1 cellular context compared by ENCODE assay signal in the genomic region with DNA sequence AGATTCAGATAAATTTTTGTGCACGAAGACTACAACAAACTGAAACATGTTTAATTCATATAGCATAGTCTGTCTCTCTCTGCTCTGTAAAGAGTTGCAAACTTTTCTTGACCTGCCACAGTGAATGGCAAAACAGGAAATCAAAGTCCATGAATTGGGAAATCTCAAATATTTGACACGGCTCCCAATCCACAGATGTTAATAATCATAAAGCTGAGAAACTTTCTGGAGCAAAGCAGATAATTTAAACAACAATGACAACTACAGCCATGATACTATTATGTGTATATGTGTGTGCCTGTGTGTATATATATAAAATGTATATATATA.
TF ChIP-seq lines count a peak whose summit lies in the region.

No MANE protein-coding gene starts in this region.

TF ChIP-seq in K562, 482 proteins besides CTCF, POLR2A, EP300 and RAD21 (continued from another document):
- TF ChIP-seq, protein P1, sequence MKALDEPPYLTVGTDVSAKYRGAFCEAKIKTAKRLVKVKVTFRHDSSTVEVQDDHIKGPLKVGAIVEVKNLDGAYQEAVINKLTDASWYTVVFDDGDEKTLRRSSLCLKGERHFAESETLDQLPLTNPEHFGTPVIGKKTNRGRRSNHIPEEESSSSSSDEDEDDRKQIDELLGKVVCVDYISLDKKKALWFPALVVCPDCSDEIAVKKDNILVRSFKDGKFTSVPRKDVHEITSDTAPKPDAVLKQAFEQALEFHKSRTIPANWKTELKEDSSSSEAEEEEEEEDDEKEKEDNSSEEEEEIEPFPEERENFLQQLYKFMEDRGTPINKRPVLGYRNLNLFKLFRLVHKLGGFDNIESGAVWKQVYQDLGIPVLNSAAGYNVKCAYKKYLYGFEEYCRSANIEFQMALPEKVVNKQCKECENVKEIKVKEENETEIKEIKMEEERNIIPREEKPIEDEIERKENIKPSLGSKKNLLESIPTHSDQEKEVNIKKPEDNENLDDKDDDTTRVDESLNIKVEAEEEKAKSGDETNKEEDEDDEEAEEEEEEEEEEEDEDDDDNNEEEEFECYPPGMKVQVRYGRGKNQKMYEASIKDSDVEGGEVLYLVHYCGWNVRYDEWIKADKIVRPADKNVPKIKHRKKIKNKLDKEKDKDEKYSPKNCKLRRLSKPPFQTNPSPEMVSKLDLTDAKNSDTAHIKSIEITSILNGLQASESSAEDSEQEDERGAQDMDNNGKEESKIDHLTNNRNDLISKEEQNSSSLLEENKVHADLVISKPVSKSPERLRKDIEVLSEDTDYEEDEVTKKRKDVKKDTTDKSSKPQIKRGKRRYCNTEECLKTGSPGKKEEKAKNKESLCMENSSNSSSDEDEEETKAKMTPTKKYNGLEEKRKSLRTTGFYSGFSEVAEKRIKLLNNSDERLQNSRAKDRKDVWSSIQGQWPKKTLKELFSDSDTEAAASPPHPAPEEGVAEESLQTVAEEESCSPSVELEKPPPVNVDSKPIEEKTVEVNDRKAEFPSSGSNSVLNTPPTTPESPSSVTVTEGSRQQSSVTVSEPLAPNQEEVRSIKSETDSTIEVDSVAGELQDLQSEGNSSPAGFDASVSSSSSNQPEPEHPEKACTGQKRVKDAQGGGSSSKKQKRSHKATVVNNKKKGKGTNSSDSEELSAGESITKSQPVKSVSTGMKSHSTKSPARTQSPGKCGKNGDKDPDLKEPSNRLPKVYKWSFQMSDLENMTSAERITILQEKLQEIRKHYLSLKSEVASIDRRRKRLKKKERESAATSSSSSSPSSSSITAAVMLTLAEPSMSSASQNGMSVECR (CRISPR knock-in tag; IDR thresholded peaks at IDR 0.05), result no peak
- no peak for TF ChIP-seq PHF21A (IDR thresholded peaks at IDR 0.05; ENCODE audit: borderline replicate concordance, low read depth)
- TF ChIP-seq RBM39 (optimal IDR thresholded peaks at IDR 0.05; ENCODE audit: low read depth, low read length), result no peak
- no peak for TF ChIP-seq SIX5 (IDR thresholded peaks at IDR 0.05; ENCODE audit: borderline replicate concordance in 1 of 2, insufficient read depth in 1 of 2, low read depth in 1 of 2, low read length in 2 of 2)
- TF ChIP-seq, protein P2, sequence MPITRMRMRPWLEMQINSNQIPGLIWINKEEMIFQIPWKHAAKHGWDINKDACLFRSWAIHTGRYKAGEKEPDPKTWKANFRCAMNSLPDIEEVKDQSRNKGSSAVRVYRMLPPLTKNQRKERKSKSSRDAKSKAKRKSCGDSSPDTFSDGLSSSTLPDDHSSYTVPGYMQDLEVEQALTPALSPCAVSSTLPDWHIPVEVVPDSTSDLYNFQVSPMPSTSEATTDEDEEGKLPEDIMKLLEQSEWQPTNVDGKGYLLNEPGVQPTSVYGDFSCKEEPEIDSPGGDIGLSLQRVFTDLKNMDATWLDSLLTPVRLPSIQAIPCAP (CRISPR knock-in tag; IDR thresholded peaks at IDR 0.05; ENCODE audit: borderline replicate concordance), result no peak
- TF ChIP-seq, protein P3, sequence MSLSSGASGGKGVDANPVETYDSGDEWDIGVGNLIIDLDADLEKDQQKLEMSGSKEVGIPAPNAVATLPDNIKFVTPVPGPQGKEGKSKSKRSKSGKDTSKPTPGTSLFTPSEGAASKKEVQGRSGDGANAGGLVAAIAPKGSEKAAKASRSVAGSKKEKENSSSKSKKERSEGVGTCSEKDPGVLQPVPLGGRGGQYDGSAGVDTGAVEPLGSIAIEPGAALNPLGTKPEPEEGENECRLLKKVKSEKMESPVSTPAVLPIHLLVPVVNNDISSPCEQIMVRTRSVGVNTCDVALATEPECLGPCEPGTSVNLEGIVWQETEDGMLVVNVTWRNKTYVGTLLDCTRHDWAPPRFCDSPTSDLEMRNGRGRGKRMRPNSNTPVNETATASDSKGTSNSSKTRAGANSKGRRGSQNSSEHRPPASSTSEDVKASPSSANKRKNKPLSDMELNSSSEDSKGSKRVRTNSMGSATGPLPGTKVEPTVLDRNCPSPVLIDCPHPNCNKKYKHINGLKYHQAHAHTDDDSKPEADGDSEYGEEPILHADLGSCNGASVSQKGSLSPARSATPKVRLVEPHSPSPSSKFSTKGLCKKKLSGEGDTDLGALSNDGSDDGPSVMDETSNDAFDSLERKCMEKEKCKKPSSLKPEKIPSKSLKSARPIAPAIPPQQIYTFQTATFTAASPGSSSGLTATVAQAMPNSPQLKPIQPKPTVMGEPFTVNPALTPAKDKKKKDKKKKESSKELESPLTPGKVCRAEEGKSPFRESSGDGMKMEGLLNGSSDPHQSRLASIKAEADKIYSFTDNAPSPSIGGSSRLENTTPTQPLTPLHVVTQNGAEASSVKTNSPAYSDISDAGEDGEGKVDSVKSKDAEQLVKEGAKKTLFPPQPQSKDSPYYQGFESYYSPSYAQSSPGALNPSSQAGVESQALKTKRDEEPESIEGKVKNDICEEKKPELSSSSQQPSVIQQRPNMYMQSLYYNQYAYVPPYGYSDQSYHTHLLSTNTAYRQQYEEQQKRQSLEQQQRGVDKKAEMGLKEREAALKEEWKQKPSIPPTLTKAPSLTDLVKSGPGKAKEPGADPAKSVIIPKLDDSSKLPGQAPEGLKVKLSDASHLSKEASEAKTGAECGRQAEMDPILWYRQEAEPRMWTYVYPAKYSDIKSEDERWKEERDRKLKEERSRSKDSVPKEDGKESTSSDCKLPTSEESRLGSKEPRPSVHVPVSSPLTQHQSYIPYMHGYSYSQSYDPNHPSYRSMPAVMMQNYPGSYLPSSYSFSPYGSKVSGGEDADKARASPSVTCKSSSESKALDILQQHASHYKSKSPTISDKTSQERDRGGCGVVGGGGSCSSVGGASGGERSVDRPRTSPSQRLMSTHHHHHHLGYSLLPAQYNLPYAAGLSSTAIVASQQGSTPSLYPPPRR (CRISPR knock-in tag; IDR thresholded peaks at IDR 0.05; ENCODE audit: borderline replicate concordance), result no peak
- TF ChIP-seq, protein P4, sequence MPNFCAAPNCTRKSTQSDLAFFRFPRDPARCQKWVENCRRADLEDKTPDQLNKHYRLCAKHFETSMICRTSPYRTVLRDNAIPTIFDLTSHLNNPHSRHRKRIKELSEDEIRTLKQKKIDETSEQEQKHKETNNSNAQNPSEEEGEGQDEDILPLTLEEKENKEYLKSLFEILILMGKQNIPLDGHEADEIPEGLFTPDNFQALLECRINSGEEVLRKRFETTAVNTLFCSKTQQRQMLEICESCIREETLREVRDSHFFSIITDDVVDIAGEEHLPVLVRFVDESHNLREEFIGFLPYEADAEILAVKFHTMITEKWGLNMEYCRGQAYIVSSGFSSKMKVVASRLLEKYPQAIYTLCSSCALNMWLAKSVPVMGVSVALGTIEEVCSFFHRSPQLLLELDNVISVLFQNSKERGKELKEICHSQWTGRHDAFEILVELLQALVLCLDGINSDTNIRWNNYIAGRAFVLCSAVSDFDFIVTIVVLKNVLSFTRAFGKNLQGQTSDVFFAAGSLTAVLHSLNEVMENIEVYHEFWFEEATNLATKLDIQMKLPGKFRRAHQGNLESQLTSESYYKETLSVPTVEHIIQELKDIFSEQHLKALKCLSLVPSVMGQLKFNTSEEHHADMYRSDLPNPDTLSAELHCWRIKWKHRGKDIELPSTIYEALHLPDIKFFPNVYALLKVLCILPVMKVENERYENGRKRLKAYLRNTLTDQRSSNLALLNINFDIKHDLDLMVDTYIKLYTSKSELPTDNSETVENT (CRISPR knock-in tag; IDR thresholded peaks at IDR 0.05), result no peak
- TF ChIP-seq HNRNPK (IDR thresholded peaks at IDR 0.05; ENCODE audit: low read depth, low read length, poor library complexity, severe bottlenecking), result no peak
- TF ChIP-seq, protein P5, sequence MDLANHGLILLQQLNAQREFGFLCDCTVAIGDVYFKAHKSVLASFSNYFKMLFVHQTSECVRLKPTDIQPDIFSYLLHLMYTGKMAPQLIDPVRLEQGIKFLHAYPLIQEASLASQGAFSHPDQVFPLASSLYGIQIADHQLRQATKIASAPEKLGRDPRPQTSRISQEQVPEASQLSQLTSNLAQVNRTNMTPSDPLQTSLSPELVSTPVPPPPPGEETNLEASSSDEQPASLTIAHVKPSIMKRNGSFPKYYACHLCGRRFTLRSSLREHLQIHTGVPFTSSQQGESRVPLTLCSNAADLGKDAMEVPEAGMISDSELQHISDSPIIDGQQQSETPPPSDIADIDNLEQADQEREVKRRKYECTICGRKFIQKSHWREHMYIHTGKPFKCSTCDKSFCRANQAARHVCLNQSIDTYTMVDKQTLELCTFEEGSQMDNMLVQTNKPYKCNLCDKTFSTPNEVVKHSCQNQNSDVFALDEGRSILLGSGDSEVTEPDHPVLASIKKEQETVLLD (IDR thresholded peaks at IDR 0.05), result no peak
- TF ChIP-seq CXXC5 (CRISPR knock-in tag; IDR thresholded peaks at IDR 0.05), result no peak
- TF ChIP-seq ZNF408 (CRISPR knock-in tag; IDR thresholded peaks at IDR 0.05; ENCODE audit: low read depth), result no peak
- TF ChIP-seq FOXK1 (CRISPR knock-in tag; IDR thresholded peaks at IDR 0.05; ENCODE audit: borderline replicate concordance), result no peak
TF ChIP-seq in K562: peak in this region for 0.
